Comparison of ENCODE assay signal across 1 cellular context in genomic region chr21:46600978-46601377, GRCh38.
TF ChIP-seq lines count a peak whose summit lies in the region.

No MANE protein-coding gene starts in this region.

TF ChIP-seq in WTC11, 78 proteins besides CTCF, POLR2A, EP300 and RAD21 (continued from another document):
- no peak for TF ChIP-seq TEAD4 (CRISPR knock-in tag; IDR thresholded peaks at IDR 0.05)
- TF ChIP-seq ZNF423 (CRISPR knock-in tag; IDR thresholded peaks at IDR 0.05) = no peak
- no peak for TF ChIP-seq AFF4 (CRISPR knock-in tag; IDR thresholded peaks at IDR 0.05; ENCODE audit: borderline replicate concordance)
- no peak for TF ChIP-seq ESRRA (CRISPR knock-in tag; IDR thresholded peaks at IDR 0.05; ENCODE audit: borderline replicate concordance)
- no peak for TF ChIP-seq ZNF532 (CRISPR knock-in tag; IDR thresholded peaks at IDR 0.05; ENCODE audit: borderline replicate concordance)
